ENCODE assay signal across 13 cellular contexts in the genomic region with DNA sequence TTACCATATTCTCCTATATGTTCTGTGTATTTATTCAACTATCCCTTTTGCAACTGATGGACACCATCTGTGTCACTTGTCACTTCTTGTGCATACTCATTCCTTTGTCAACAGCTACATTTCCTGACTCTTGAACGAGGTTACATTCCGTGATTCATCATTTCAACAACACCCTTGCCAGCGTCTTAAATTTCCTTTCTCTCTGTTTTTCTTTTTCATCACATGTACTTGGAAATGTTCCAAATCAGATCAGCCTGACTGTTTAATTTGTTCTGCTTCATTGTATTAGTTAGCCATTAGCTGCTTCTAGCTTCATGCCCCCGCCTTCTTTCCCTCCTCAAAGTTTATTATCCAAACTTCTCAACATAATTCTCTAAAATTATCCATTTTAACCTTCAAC.
DNase-seq lines count a peak whose midpoint lies in the region; ATAC-seq and TF ChIP-seq lines count a peak whose summit lies in the region.
"Had no signal": no experiment of that assay in that cellular context is flagged by ENCODE, and none has a peak within 500 bp of the region (broad histone marks: within the 10 kb centered on the region; RNA-seq: fewer than 3 reads in every experiment).

No MANE protein-coding gene starts in this region.

- no peak overlapping the region for H3K9ac ChIP-seq in SK-N-SH

- CTCF ChIA-PET in A673 (lab: Charles Lee) = no interaction called here
- CTCF ChIA-PET in HEK293 (lab: Yijun Ruan, JAX) = interaction anchor here (1.4 kb wide), 1 partner anchor 519 kb away, joined by 4 read pairs; no protein-coding TSS in a partner anchor
- CTCF ChIA-PET in SK-N-SH (lab: Yijun Ruan, JAX) = no interaction called here

- ATAC-seq in HG03439 (IDR thresholded peaks at IDR 0.05; ENCODE audit: unreplicated experiment) (no peak), esophagus mucosa (no peak), HG02973 (IDR thresholded peaks at IDR 0.05; ENCODE audit: unreplicated experiment) (no peak), heart right ventricle (no peak)

- H2AFZ ChIP-seq in SK-N-SH (ENCODE audit: low read depth) = no peak overlapping the region
- H2AFZ ChIP-seq: hepatocyte had no signal

- intact Hi-C loops in A673 (cut with micrococcal nuclease; ENCODE audit: unreplicated experiment) = loop anchor here (5.0 to 10.0 kb wide), 3 partner anchors 216 to 1381 kb away; no protein-coding TSS in a partner anchor
- intact Hi-C loops in heart right ventricle (cut with DNase I) = loop anchor here in 1 of 10 donors (10.0 kb wide), 1 partner anchor 521 kb away; no protein-coding TSS in a partner anchor

- POLR2A ChIA-PET in A673 (lab: Charles Lee; ENCODE audit: low non-redundant PET) = no interaction called here
- POLR2A ChIA-PET in HEK293 (lab: Yijun Ruan, JAX) = no interaction called here
- POLR2A ChIA-PET in SK-N-SH (lab: Yijun Ruan, JAX) = no interaction called here

- TF ChIP-seq CTCF in A673 (conservative IDR thresholded peaks at IDR 0.05; ENCODE audit: low read depth, low read length) = no peak
- TF ChIP-seq CTCF in HEK293 (tag by site-specific recombination; IDR thresholded peaks at IDR 0.05) = no peak
- no peak for TF ChIP-seq CTCF in SK-N-SH (IDR thresholded peaks at IDR 0.05)
- no peak for TF ChIP-seq CTCF in foreskin fibroblast (IDR thresholded peaks at IDR 0.05; ENCODE audit: low read depth, low read length)
- TF ChIP-seq CTCF in heart right ventricle (IDR thresholded peaks at IDR 0.05) = no peak

- no peaks in the 10 kb centered on the region for H3K9me2 ChIP-seq in SK-N-SH

- TF ChIP-seq RAD21 in SK-N-SH (IDR thresholded peaks at IDR 0.05; ENCODE audit: low read length) = no peak

- no peaks in the 10 kb centered on the region for H3K36me3 ChIP-seq in A673 (ENCODE audit: insufficient read depth, low read length, poor library complexity, severe bottlenecking)
- H3K36me3 ChIP-seq in HEK293 (ENCODE audit: control insufficient read depth in 2 of 2, insufficient read depth in 1 of 2, low read length in 2 of 2) = no peaks in the 10 kb centered on the region
- no peaks in the 10 kb centered on the region for H3K36me3 ChIP-seq in SK-N-SH (replicated peaks in 1 of 2; ENCODE audit: control insufficient read depth in 1 of 2, insufficient read depth in 2 of 2, low read length in 1 of 2)
- H3K36me3 ChIP-seq in heart right ventricle = no peaks in the 10 kb centered on the region

- BruUV-seq in A673 (replicated peaks; lab: Mats Ljungman, UMichigan) = no TSS peak

- H3K27me3 ChIP-seq in A673 (replicated peaks; ENCODE audit: insufficient read depth, low read depth, low read length, poor library complexity) (no peaks in the 10 kb centered on the region), SK-N-SH (ENCODE audit: insufficient read depth) (no peaks in the 10 kb centered on the region), heart right ventricle (no peaks in the 10 kb centered on the region)
- H3K27me3 ChIP-seq: hepatocyte had no signal

- H3K4me1 ChIP-seq in A673 (ENCODE audit: insufficient read depth, low read length, poor library complexity, severe bottlenecking) (peaks cover 25% of the 10 kb centered on the region), HEK293 (ENCODE audit: control insufficient read depth, insufficient read depth, low read length) (no peaks in the 10 kb centered on the region), SK-N-SH (ENCODE audit: control insufficient read depth in 1 of 2, insufficient read depth in 2 of 2, low read depth in 1 of 2, low read length in 1 of 2) (peaks cover 0 to 32% of the 10 kb centered on the region in 2 experiments), heart right ventricle (peaks cover 0 to 7% (median 0%) of the 10 kb centered on the region in 9 donors)

- DNase-seq in A673 (ENCODE audit: low spot score) = peak; percentile 80
- DNase-seq in SK-N-SH = no peak
- DNase-seq in foreskin fibroblast = peak; percentile 90 to 94
- DNase-seq in heart right ventricle = no peak
- DNase-seq: activated CD4-positive, alpha-beta memory T cell treated with anti-CD3 and anti-CD28 coated beads for 36 hours; naive B cell; NCI-H1092 treated with DMSO at 0.1 percent for 48 hours had no signal

- peaks cover 36% of the 10 kb centered on the region for H3F3A ChIP-seq in SK-N-SH (replicated peaks; ENCODE audit: insufficient read depth)

- TF ChIP-seq EP300 in SK-N-SH (IDR thresholded peaks at IDR 0.05; ENCODE audit: borderline replicate concordance in 1 of 2, low read depth in 1 of 2, low read length in 1 of 2) = peak; percentile 51 to 98

- 11% methylated on average over 4 of the region's 4 CpGs for WGBS in SK-N-SH (ENCODE audit: low lambda C conversion rate)
- WGBS in heart right ventricle, 2 donors = 33 to 37% methylated on average over 4 of the region's 4 CpGs

- no peaks in the 10 kb centered on the region for H4K20me1 ChIP-seq in SK-N-SH (ENCODE audit: insufficient read depth)

- H3K27ac ChIP-seq in A673 (ENCODE audit: low read depth, low read length, poor library complexity, severe bottlenecking) (no peak overlapping the region), HEK293 (ENCODE audit: extremely low read depth, low read depth, low read length) (no peak overlapping the region), SK-N-SH (ENCODE audit: low read depth in 2 of 2, low read length in 1 of 2) (peak overlapping the region; percentile 80 to 89; a peak in 3 of 4 replicates), heart right ventricle (no peak overlapping the region)
- H3K27ac ChIP-seq: hepatocyte, SK-N-MC had no signal

- H3K9me3 ChIP-seq in A673 (ENCODE audit: low read depth, low read length, poor library complexity, severe bottlenecking) = no peaks in the 10 kb centered on the region
- H3K9me3 ChIP-seq in HEK293 (ENCODE audit: control insufficient read depth, insufficient read depth, low read depth, low read length) = no peaks in the 10 kb centered on the region
- H3K9me3 ChIP-seq in SK-N-SH = no peaks in the 10 kb centered on the region
- no peaks in the 10 kb centered on the region for H3K9me3 ChIP-seq in heart right ventricle

- no peaks in the 10 kb centered on the region for H3K79me2 ChIP-seq in SK-N-SH (ENCODE audit: insufficient read depth)
- H3K79me2 ChIP-seq: hepatocyte had no signal

- peak overlapping the region; percentile 47; the same call in 1 of the 2 replicates for H3K4me2 ChIP-seq in SK-N-SH
- H3K4me2 ChIP-seq: hepatocyte had no signal

- H3K4me3 ChIP-seq in A673 (ENCODE audit: low read depth, low read length, poor library complexity, severe bottlenecking) (no peak overlapping the region), HEK293 (ENCODE audit: low read depth, low read length) (no peak overlapping the region), SK-N-SH (ENCODE audit: low read depth in 2 of 2, low read length in 1 of 2) (no peak overlapping the region), foreskin fibroblast (ENCODE audit: low read depth in 1 of 2, low read length in 2 of 2) (no peak overlapping the region), heart right ventricle (no peak overlapping the region)
- H3K4me3 ChIP-seq: hepatocyte, SK-N-MC had no signal

TF ChIP-seq in HEK293, 187 proteins besides CTCF, POLR2A, EP300 and RAD21 (continues in another document):
- TF ChIP-seq, protein P1, sequence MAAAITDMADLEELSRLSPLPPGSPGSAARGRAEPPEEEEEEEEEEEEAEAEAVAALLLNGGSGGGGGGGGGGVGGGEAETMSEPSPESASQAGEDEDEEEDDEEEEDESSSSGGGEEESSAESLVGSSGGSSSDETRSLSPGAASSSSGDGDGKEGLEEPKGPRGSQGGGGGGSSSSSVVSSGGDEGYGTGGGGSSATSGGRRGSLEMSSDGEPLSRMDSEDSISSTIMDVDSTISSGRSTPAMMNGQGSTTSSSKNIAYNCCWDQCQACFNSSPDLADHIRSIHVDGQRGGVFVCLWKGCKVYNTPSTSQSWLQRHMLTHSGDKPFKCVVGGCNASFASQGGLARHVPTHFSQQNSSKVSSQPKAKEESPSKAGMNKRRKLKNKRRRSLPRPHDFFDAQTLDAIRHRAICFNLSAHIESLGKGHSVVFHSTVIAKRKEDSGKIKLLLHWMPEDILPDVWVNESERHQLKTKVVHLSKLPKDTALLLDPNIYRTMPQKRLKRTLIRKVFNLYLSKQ (tag by site-specific recombination; IDR thresholded peaks at IDR 0.05; ENCODE audit: borderline replicate concordance) = no peak
- TF ChIP-seq ZNF404 (tag by site-specific recombination; IDR thresholded peaks at IDR 0.05) = no peak
- TF ChIP-seq, protein P2, sequence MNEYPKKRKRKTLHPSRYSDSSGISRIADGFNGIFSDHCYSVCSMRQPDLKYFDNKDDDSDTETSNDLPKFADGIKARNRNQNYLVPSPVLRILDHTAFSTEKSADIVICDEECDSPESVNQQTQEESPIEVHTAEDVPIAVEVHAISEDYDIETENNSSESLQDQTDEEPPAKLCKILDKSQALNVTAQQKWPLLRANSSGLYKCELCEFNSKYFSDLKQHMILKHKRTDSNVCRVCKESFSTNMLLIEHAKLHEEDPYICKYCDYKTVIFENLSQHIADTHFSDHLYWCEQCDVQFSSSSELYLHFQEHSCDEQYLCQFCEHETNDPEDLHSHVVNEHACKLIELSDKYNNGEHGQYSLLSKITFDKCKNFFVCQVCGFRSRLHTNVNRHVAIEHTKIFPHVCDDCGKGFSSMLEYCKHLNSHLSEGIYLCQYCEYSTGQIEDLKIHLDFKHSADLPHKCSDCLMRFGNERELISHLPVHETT (tag by site-specific recombination; IDR thresholded peaks at IDR 0.05) = no peak

TF ChIP-seq in SK-N-SH, 30 proteins besides CTCF, POLR2A, EP300 and RAD21 (continues in another document):
- TF ChIP-seq POLR2AphosphoS5 (IDR thresholded peaks at IDR 0.05; ENCODE audit: low read depth, low read length) = peak; percentile 78; the same call in 1 of the 2 replicates
- no peak for TF ChIP-seq CHD2 (IDR thresholded peaks at IDR 0.05; ENCODE audit: low read length, partially characterized antibody)
- peak; percentile 89; the same call in 1 of the 2 replicates for TF ChIP-seq TEAD4 (IDR thresholded peaks at IDR 0.05; ENCODE audit: borderline replicate concordance, insufficient read depth)
- no peak for TF ChIP-seq SIN3A (IDR thresholded peaks at IDR 0.05; ENCODE audit: borderline replicate concordance, low read depth, low read length)
- TF ChIP-seq ELF1 (IDR thresholded peaks at IDR 0.05) = peak; percentile 17; the same call in 1 of the 2 replicates
- peak; percentile 66; the same call in 1 of the 2 replicates for TF ChIP-seq MEF2A (IDR thresholded peaks at IDR 0.05; ENCODE audit: borderline replicate concordance, low read depth)
- no peak for TF ChIP-seq RFX5 (IDR thresholded peaks at IDR 0.05; ENCODE audit: low read length)
- TF ChIP-seq FOXM1 (IDR thresholded peaks at IDR 0.05; ENCODE audit: low read depth) = peak; percentile 67; the same call in 1 of the 2 replicates

Comparison
In these comparisons a context has a peak if more than half of its experiments do, and no peak if none do; other contexts are left out.
1. DNase-seq: peak in A673 (single experiment) and foreskin fibroblast (2 of 2); none in SK-N-SH (single experiment) and heart right ventricle (0 of 2).
2. H3K27ac ChIP-seq: peak in SK-N-SH (2 of 2); none in A673 (single experiment), HEK293 (single experiment) and heart right ventricle (0 of 10).